Comparison of ENCODE assay signal across 13 cellular contexts in genomic region chr3:14278265-14278798, GRCh38.
DNase-seq lines count a peak whose midpoint lies in the region; ATAC-seq, FAIRE-seq and TF ChIP-seq lines count a peak whose summit lies in the region.
"Had no signal": no experiment of that assay in that cellular context is flagged by ENCODE, and none has a peak within 500 bp of the region (broad histone marks: within the 10 kb centered on the region; RNA-seq: fewer than 3 reads in every experiment).

No MANE protein-coding gene starts in this region.

- H4K5ac ChIP-seq in H1 (ENCODE audit: insufficient read length, low read depth, low read length) = no peak overlapping the region

- H2BK15ac ChIP-seq in H1 (ENCODE audit: low read length) = no peak overlapping the region

- FAIRE-seq in H1 (lab: Jason Lieb, UNC) = no peak

- no peak for TF ChIP-seq EP300 in H1 (IDR thresholded peaks at IDR 0.05; ENCODE audit: borderline replicate concordance in 1 of 2, low read depth in 2 of 2, low read length in 2 of 2)

- H3K4me3 ChIP-seq in HUES6 (ENCODE audit: low read depth, low read length) = no peak overlapping the region
- no peak overlapping the region for H3K4me3 ChIP-seq in NB4 (ENCODE audit: low read depth, low read length)
- no peak overlapping the region for H3K4me3 ChIP-seq in H1 (ENCODE audit: extremely low read depth in 1 of 4, insufficient read depth in 2 of 4, low read depth in 3 of 4, low read length in 4 of 4)
- H3K4me3 ChIP-seq: BLaER1, SJSA1 had no signal

- H3K4me1 ChIP-seq in HUES6 (ENCODE audit: control insufficient read depth, insufficient read depth, low read length) (peaks cover 51% of the 10 kb centered on the region), H1 (replicated peaks in 1 of 4; ENCODE audit: control insufficient read depth in 3 of 4, insufficient read depth in 4 of 4, low read length in 3 of 4) (peaks cover 4 to 25% (median 19%) of the 10 kb centered on the region in 4 experiments)
- H3K4me1 ChIP-seq: BLaER1, SJSA1 had no signal

- peak overlapping the region; percentile 78 for H2BK120ac ChIP-seq in H1 (replicated peaks; ENCODE audit: low read depth, low read length)

- no peaks in the 10 kb centered on the region for H3K79me1 ChIP-seq in H1 (ENCODE audit: low read depth, low read length)

- TF ChIP-seq POLR2A in NB4 (IDR thresholded peaks at IDR 0.05; ENCODE audit: extremely low read depth, insufficient read length) = no peak
- no peak for TF ChIP-seq POLR2A in H1 (IDR thresholded peaks at IDR 0.05; ENCODE audit: control extremely low read depth in 1 of 2, low read depth in 2 of 2, low read length in 2 of 2)

- CTCF ChIA-PET in H1 (lab: Charles Lee; ENCODE audit: partially characterized antibody) = interaction anchor here (0.6 to 6.9 kb wide), 28 partner anchors 8 to 188 kb away, joined by 3 to 75 read pairs (median 6); partner anchors contain the start of gene SLC6A6

- POLR2A ChIA-PET in H1 (lab: Charles Lee; ENCODE audit: partially characterized antibody) = interaction anchor here (1.2 to 2.6 kb wide), 3 partner anchors 11 to 124 kb away, joined by 4 to 10 read pairs (median 6); partner anchors contain the start of gene SLC6A6

- peak overlapping the region; percentile 97 for H3K4ac ChIP-seq in H1 (replicated peaks; ENCODE audit: insufficient read length, low read depth, low read length)

- H3K23me2 ChIP-seq in H1 (ENCODE audit: low read depth, low read length) = no peaks in the 10 kb centered on the region

- peak overlapping the region; percentile 97 for H2BK20ac ChIP-seq in H1 (ENCODE audit: low read length)

- no peak overlapping the region for H2AFZ ChIP-seq in H1 (ENCODE audit: low read length)

- no peak for ATAC-seq in HG03159 (IDR thresholded peaks at IDR 0.05; ENCODE audit: unreplicated experiment)

- H2BK5ac ChIP-seq in H1 (ENCODE audit: low read depth, low read length) = peak overlapping the region; percentile 83; the same call in 1 of the 2 replicates

- peak overlapping the region; percentile 14 to 33; a peak in 1 of 4 replicates for H3K4me2 ChIP-seq in H1 (ENCODE audit: insufficient read depth in 1 of 2, low read depth in 2 of 2, low read length in 2 of 2)
- H3K4me2 ChIP-seq: BLaER1 had no signal

- WGBS in H1 (ENCODE audit: extremely low coverage in 1 of 2, insufficient coverage in 1 of 2, insufficient read length in 1 of 2, insufficient replicate concordance in 2 of 2, low coverage in 1 of 2, low lambda C conversion rate in 2 of 2, missing lambda C conversion rate in 1 of 2), 2 experiments = 86% methylated on average over 7 of the region's 7 CpGs; no CpG with 5 or more reads in 1 of the 2 experiments

- H3K27me3 ChIP-seq in HUES6 (ENCODE audit: control insufficient read depth, insufficient read depth, low read length) = no peaks in the 10 kb centered on the region
- H3K27me3 ChIP-seq in H1 (replicated peaks in 1 of 4; ENCODE audit: control insufficient read depth in 3 of 4, extremely low read depth in 1 of 4, insufficient read depth in 3 of 4, low read length in 3 of 4) = no peaks in the 10 kb centered on the region; a peak in 2 of 7 replicates
- H3K27me3 ChIP-seq: BLaER1, SJSA1 had no signal

- H3K27ac ChIP-seq in HUES6 (ENCODE audit: low read depth, low read length) = peak overlapping the region; percentile 49
- H3K27ac ChIP-seq in H1 (ENCODE audit: low read depth, low read length) = no peak overlapping the region
- H3K27ac ChIP-seq: BLaER1, SJSA1 had no signal

- H4K20me1 ChIP-seq in H1 (replicated peaks in 1 of 2; ENCODE audit: control insufficient read depth in 1 of 2, insufficient read depth in 2 of 2, low read length in 2 of 2) = no peaks in the 10 kb centered on the region
- H4K20me1 ChIP-seq: BLaER1 had no signal

- H3K14ac ChIP-seq in H1 (ENCODE audit: insufficient read length) = no peak overlapping the region

- peak overlapping the region; percentile 82 for H4K8ac ChIP-seq in H1 (ENCODE audit: extremely low read depth, insufficient read depth, low read length)

- TF ChIP-seq RAD21 in H1 (IDR thresholded peaks at IDR 0.05 in 1 of 2, conservative IDR thresholded peaks at IDR 0.05 in 1 of 2; ENCODE audit: low read depth in 2 of 2, low read length in 2 of 2) = no peak

- peak overlapping the region; percentile 54; the same call in 1 of the 2 replicates for H3K18ac ChIP-seq in H1 (ENCODE audit: extremely low read depth, low read length)

- H3K9me3 ChIP-seq in HUES6 (ENCODE audit: control insufficient read depth, insufficient read depth, low read depth, low read length) (no peaks in the 10 kb centered on the region), H1 (ENCODE audit: insufficient read depth in 2 of 2, low read depth in 1 of 2, low read length in 1 of 2) (no peaks in the 10 kb centered on the region)
- H3K9me3 ChIP-seq: BLaER1, SJSA1 had no signal

- no peak overlapping the region for H3K23ac ChIP-seq in H1 (ENCODE audit: insufficient read length)

- TF ChIP-seq CTCF in NB4 (IDR thresholded peaks at IDR 0.05; ENCODE audit: low read depth, low read length) (no peak), H1 (IDR thresholded peaks at IDR 0.05; ENCODE audit: control extremely low read depth in 1 of 3, insufficient read depth in 1 of 3, low read depth in 1 of 3, low read length in 3 of 3) (no peak)

- H3K36me3 ChIP-seq in HUES6 (ENCODE audit: control insufficient read depth, insufficient read depth, low read length) = no peaks in the 10 kb centered on the region
- H3K36me3 ChIP-seq in H1 (ENCODE audit: control insufficient read depth in 2 of 4, insufficient read depth in 4 of 4, low read length in 3 of 4) = no peaks in the 10 kb centered on the region
- H3K36me3 ChIP-seq: BLaER1, SJSA1 had no signal

- H2AK5ac ChIP-seq in H1 (ENCODE audit: low read depth, low read length) = peak overlapping the region; percentile 75; the same call in 1 of the 2 replicates

- peak overlapping the region; percentile 93; the same call in 1 of the 2 replicates for H2BK12ac ChIP-seq in H1 (ENCODE audit: low read depth, low read length)

- peak overlapping the region; percentile 90 for H4K91ac ChIP-seq in H1 (replicated peaks; ENCODE audit: insufficient read length, low read length)

- DNase-seq in NB4 (ENCODE audit: low read depth) (peak; percentile 92), H1 (ENCODE audit: low read depth in 1 of 2, low spot score in 2 of 2) (no peak), NCI-H226 (no peak), activated gamma-delta T cell treated with Interleukin-2 at 50 U/mL for 16 hours (no peak), iPS-NIHi7 (ENCODE audit: extremely low spot score) (no peak)
- DNase-seq: CD8-positive, alpha-beta memory T cell; EL; NCI-H187 treated with DMSO at 0.1 percent for 48 hours; NCI-H510A treated with DMSO at 0.1 percent for 48 hours had no signal

- H3K56ac ChIP-seq in H1 (replicated peaks; ENCODE audit: insufficient read length, low read depth, low read length) = no peak overlapping the region

- H3K9ac ChIP-seq in HUES6 (ENCODE audit: low read length) = peak overlapping the region; percentile 39
- no peak overlapping the region for H3K9ac ChIP-seq in H1 (replicated peaks in 1 of 4; ENCODE audit: extremely low read depth in 1 of 4, low read depth in 3 of 4, low read length in 3 of 4)
- H3K9ac ChIP-seq: BLaER1 had no signal

- H3K79me2 ChIP-seq in H1 (ENCODE audit: control insufficient read depth in 1 of 2, insufficient read depth in 2 of 2, low read length in 2 of 2) = no peaks in the 10 kb centered on the region

TF ChIP-seq in H1, 55 proteins besides CTCF, POLR2A, EP300 and RAD21 (continues in another document):
- TF ChIP-seq SAP30 (IDR thresholded peaks at IDR 0.05; ENCODE audit: insufficient read depth, insufficient replicate concordance, low read length) (no peak), FOSL1 (IDR thresholded peaks at IDR 0.05; ENCODE audit: insufficient read depth, low read depth, low read length) (no peak), EGR1 (IDR thresholded peaks at IDR 0.05; ENCODE audit: borderline replicate concordance, low read depth, low read length) (no peak), PHF8 (conservative IDR thresholded peaks at IDR 0.05; ENCODE audit: low read depth, low read length) (no peak), CTBP2 (IDR thresholded peaks at IDR 0.05; ENCODE audit: borderline replicate concordance, insufficient read depth, insufficient read length, low read length) (no peak), CBX5 (IDR thresholded peaks at IDR 0.05; ENCODE audit: low read depth, low read length) (no peak), BCL11A (IDR thresholded peaks at IDR 0.05; ENCODE audit: low read depth in 2 of 2, low read length in 2 of 2) (no peak), POU5F1 (IDR thresholded peaks at IDR 0.05; ENCODE audit: low read depth, low read length) (no peak), RXRA (IDR thresholded peaks at IDR 0.05; ENCODE audit: insufficient read depth, low read depth, low read length) (no peak), BACH1 (IDR thresholded peaks at IDR 0.05; ENCODE audit: low read length) (no peak), SP2 (IDR thresholded peaks at IDR 0.05; ENCODE audit: low read length) (no peak), KDM4A (IDR thresholded peaks at IDR 0.05; ENCODE audit: low read depth, low read length, severe bottlenecking) (no peak), TEAD4 (IDR thresholded peaks at IDR 0.05; ENCODE audit: low read depth, low read length) (no peak), TAF7 (optimal IDR thresholded peaks at IDR 0.05; ENCODE audit: borderline replicate concordance, low read depth, low read length) (no peak)
